Comparison of ENCODE assay signal across 1 cellular context in genomic region chr18:55780591-55781071, GRCh38.
TF ChIP-seq lines count a peak whose summit lies in the region.

No MANE protein-coding gene starts in this region.

TF ChIP-seq in H1, 55 proteins besides CTCF, POLR2A, EP300 and RAD21 (continued from another document):
- no peak for TF ChIP-seq BRCA1 (IDR thresholded peaks at IDR 0.05; ENCODE audit: low read depth, low read length)
- no peak for TF ChIP-seq ZNF274 (IDR thresholded peaks at IDR 0.05; ENCODE audit: borderline replicate concordance, extremely low read depth, low read length)
- TF ChIP-seq POU5F1 (IDR thresholded peaks at IDR 0.05; ENCODE audit: low read depth, low read length): no peak
- TF ChIP-seq SP2 (IDR thresholded peaks at IDR 0.05; ENCODE audit: low read length): no peak
- no peak for TF ChIP-seq CREB1 (IDR thresholded peaks at IDR 0.05)
- no peak for TF ChIP-seq SAP30 (IDR thresholded peaks at IDR 0.05; ENCODE audit: insufficient read depth, insufficient replicate concordance, low read length)
- TF ChIP-seq TCF12 (IDR thresholded peaks at IDR 0.05; ENCODE audit: low read depth, low read length): no peak
